8 cellular contexts compared by ENCODE assay signal in the genomic region with DNA sequence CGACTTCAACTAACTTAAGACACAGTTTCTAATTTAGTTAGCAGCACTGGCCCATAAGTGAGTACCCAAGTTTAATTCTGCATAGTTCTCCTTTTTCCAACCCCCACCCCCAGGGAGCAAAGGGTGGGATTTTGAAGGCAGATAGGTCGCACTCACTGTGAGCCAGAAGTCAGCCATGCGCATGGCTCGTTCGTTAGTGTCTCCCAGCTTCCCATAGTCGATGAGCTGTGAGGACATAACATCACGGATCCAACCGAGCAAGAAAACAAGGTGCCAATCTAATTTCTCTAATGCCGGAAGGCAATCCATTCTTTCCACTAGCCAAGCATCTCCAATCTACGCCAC. TPM values are rescaled to one million over a fixed set of nuclear protein-coding genes. Genes with fewer than 3 reads are reported as not detected.
DNase-seq lines count a peak whose midpoint lies in the region; ATAC-seq and TF ChIP-seq lines count a peak whose summit lies in the region.

No MANE protein-coding gene starts in this region.

- no peaks in the 10 kb centered on the region for H3K9me3 ChIP-seq in T-helper 17 cell (ENCODE audit: control insufficient read depth, low read length, poor library complexity, severe bottlenecking)

- ATAC-seq in GM21737 (IDR thresholded peaks at IDR 0.05; ENCODE audit: unreplicated experiment) (peak; percentile 8), T-helper 17 cell (no peak), foreskin keratinocyte (no peak)

- peak overlapping the region; percentile 99 for H3K4me3 ChIP-seq in AG09309 (ENCODE audit: control insufficient read depth, low read depth, low read length)
- peak overlapping the region; percentile 97 for H3K4me3 ChIP-seq in retinal pigment epithelial cell (ENCODE audit: low read length)

- peak overlapping the region; percentile 75 for H3K27ac ChIP-seq in foreskin keratinocyte

- TF ChIP-seq CTCF in AG09309 (IDR thresholded peaks at IDR 0.05; ENCODE audit: control insufficient read depth, insufficient read depth, low read depth, low read length, missing control alignments) (no peak), foreskin keratinocyte (conservative IDR thresholded peaks at IDR 0.05) (no peak), retinal pigment epithelial cell (conservative IDR thresholded peaks at IDR 0.05; ENCODE audit: low read depth, low read length) (no peak)

- peaks cover 5% of the 10 kb centered on the region for H3K36me3 Mint-ChIP-seq in T-helper 17 cell (ENCODE audit: low read depth)

- no peaks in the 10 kb centered on the region for H3K27me3 ChIP-seq in foreskin keratinocyte

- H3K4me3 Mint-ChIP-seq in T-helper 17 cell = peak overlapping the region; percentile 98

- H3K27me3 Mint-ChIP-seq in T-helper 17 cell = no peaks in the 10 kb centered on the region

- H3K4me1 ChIP-seq in foreskin keratinocyte = no peaks in the 10 kb centered on the region

- H3K27ac Mint-ChIP-seq in T-helper 17 cell = peak overlapping the region; percentile 98

- H3K4me1 Mint-ChIP-seq in T-helper 17 cell = peaks cover 31% of the 10 kb centered on the region

- DNase-seq in AG09309 (ENCODE audit: low read depth) (no peak), T-helper 17 cell (no peak), foreskin keratinocyte (no peak), retinal pigment epithelial cell (ENCODE audit: low read depth) (no peak), DMS79 treated with DMSO at 0.1 percent for 48 hours (lab: John Stamatoyannopoulos, UW) (no peak), NCI-H1105 treated with DMSO at 0.1 percent for 48 hours (lab: John Stamatoyannopoulos, UW) (no peak), D341Med (ENCODE audit: low spot score) (no peak)

RNA-seq across cellular contexts. Expression of gene MRPL17, which starts 0.6 kb away (rescaled TPM):
- total RNA-seq in T-helper 17 cell = 10 to 100 TPM; 10.9 TPM
- total RNA-seq in foreskin keratinocyte = 70.5 and 78.7 TPM in 2 replicates
- polyA plus RNA-seq in foreskin keratinocyte = 143 and 152 TPM in 2 replicates

RNA-seq across cellular contexts. Expression of gene DCHS1, which starts 27.0 kb away (rescaled TPM):
- total RNA-seq in T-helper 17 cell = 1 to 10 TPM; 1.8 to 8.0 TPM
- total RNA-seq in foreskin keratinocyte = 0.03 and 0.11 TPM in 2 replicates
- polyA plus RNA-seq in foreskin keratinocyte = 0.02 and 0.03 TPM in 2 replicates
